17 cellular contexts compared by ENCODE assay signal in the genomic region with DNA sequence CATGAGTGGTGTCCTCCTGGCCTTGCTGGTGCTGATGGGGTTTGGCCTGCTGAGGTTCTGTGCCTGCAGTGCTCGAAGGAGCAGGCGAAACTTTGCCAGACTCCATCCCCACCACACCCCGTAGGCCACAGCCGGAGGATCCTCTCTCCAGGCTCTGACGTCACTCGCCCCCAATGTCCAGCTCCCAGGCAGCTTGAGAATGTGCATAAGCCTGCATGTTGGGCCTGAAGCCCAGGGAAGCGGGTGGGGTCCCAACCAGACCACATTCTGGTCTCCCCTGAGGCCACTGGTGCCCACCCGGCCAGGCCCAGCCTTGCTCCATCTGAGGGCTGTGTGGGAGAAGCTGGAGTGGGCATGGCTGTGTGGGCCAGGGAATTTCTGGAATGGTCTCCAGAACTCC.
DNase-seq lines count a peak whose midpoint lies in the region; ATAC-seq and TF ChIP-seq lines count a peak whose summit lies in the region.
"Had no signal": no experiment of that assay in that cellular context is flagged by ENCODE, and none has a peak within 500 bp of the region (broad histone marks: within the 10 kb centered on the region; RNA-seq: fewer than 3 reads in every experiment).

No MANE protein-coding gene starts in this region.

- H4K20me1 ChIP-seq in mammary epithelial cell (ENCODE audit: insufficient read depth, low read length) = no peaks in the 10 kb centered on the region

- H3K79me2 ChIP-seq in mammary epithelial cell (ENCODE audit: insufficient read depth, low read length) = no peaks in the 10 kb centered on the region

- no peak overlapping the region for H3K4me3 ChIP-seq in mammary epithelial cell (replicated peaks in 1 of 3; ENCODE audit: insufficient read depth in 1 of 3, low read depth in 2 of 3, low read length in 3 of 3)
- no peak overlapping the region for H3K4me3 ChIP-seq in rectal smooth muscle tissue (ENCODE audit: low read length)
- H3K4me3 ChIP-seq: thyroid gland had no signal

- H3K27me3 ChIP-seq in mammary epithelial cell (ENCODE audit: insufficient read depth, low read length) (no peaks in the 10 kb centered on the region), rectal smooth muscle tissue (ENCODE audit: control insufficient read depth, insufficient read depth, low read length) (no peaks in the 10 kb centered on the region)
- H3K27me3 ChIP-seq: thyroid gland had no signal

- CTCF ChIA-PET in mammary epithelial cell (lab: Charles Lee; ENCODE audit: low non-redundant PET) = interaction anchor here (0.9 kb wide), 1 partner anchor 206 kb away, joined by 4 read pairs; no protein-coding TSS in a partner anchor

- H3K27ac ChIP-seq in mammary epithelial cell (ENCODE audit: insufficient read depth, low read depth, low read length) = peak overlapping the region; percentile 99
- peak overlapping the region; percentile 41 for H3K27ac ChIP-seq in rectal smooth muscle tissue (ENCODE audit: low read depth, low read length)
- H3K27ac ChIP-seq: thyroid gland had no signal

- no peaks in the 10 kb centered on the region for H3K9me3 ChIP-seq in mammary epithelial cell (replicated peaks; ENCODE audit: insufficient read depth, low read length)
- H3K9me3 ChIP-seq: thyroid gland had no signal

- H3K4me1 ChIP-seq in mammary epithelial cell (ENCODE audit: insufficient read depth, low read length) (peaks cover 33% of the 10 kb centered on the region), rectal smooth muscle tissue (ENCODE audit: control insufficient read depth, insufficient read depth, low read length) (peaks cover 13% of the 10 kb centered on the region)

- TF ChIP-seq CTCF in mammary epithelial cell (conservative IDR thresholded peaks at IDR 0.05 in 1 of 2, IDR thresholded peaks at IDR 0.05 in 1 of 2; ENCODE audit: extremely low read depth in 1 of 2, insufficient read depth in 1 of 2, low read depth in 1 of 2, low read length in 2 of 2) = no peak

- no peak overlapping the region for H2AFZ ChIP-seq in mammary epithelial cell (ENCODE audit: low read depth, low read length)

- H3K9ac ChIP-seq in mammary epithelial cell (ENCODE audit: insufficient read depth, low read length) (peak overlapping the region; percentile 55), rectal smooth muscle tissue (ENCODE audit: low read length) (no peak overlapping the region)

- ATAC-seq in left cardiac atrium (peak in 1 of 2 donors; percentile 54), HG02571 (IDR thresholded peaks at IDR 0.05; ENCODE audit: unreplicated experiment) (no peak), GM21737 (IDR thresholded peaks at IDR 0.05; ENCODE audit: unreplicated experiment) (no peak)
- ATAC-seq: activated CD4-positive, CD25-positive, alpha-beta regulatory T cell treated with anti-CD3 and anti-CD28 coated beads, Interleukin-2, amount 50 U/mL, for 24 hours had no signal

- 58% methylated on average over 7 of the region's 8 CpGs for WGBS in mammary epithelial cell (ENCODE audit: low coverage, missing lambda C conversion rate)

- intact Hi-C loops in mammary epithelial cell (cut with micrococcal nuclease) (loop anchor here (2.0 kb wide), 4 partner anchors 15 to 295 kb away; no protein-coding TSS in a partner anchor), left cardiac atrium (cut with DNase I) (no loop called here)

- dilution Hi-C loops in mammary epithelial cell (cut with HindIII; ENCODE audit: low sequenced_read_pairs) = no loop called here

- peak overlapping the region; percentile 34 for H3K4me2 ChIP-seq in mammary epithelial cell (ENCODE audit: insufficient read depth, low read depth, low read length)

- peak; percentile 75 for DNase-seq in GM03348 (ENCODE audit: low spot score)
- DNase-seq in mammary epithelial cell = peak; percentile 55
- DNase-seq in left cardiac atrium = peak; percentile 72
- no peak for DNase-seq in NCI-H187 (lab: John Stamatoyannopoulos, UW)
- no peak for DNase-seq in cerebellar nuclear complex (lab: John Stamatoyannopoulos, UW)
- DNase-seq: activated naive CD8-positive, alpha-beta T cell treated with anti-CD3 and anti-CD28 coated beads, Interleukin-2, amount 10 ng/mL, durations not matched to agents 7 days and 5 days; DMS79 treated with DMSO at 0.1 percent for 48 hours; foreskin melanocyte; immature natural killer cell; NCI-H1417; NCI-H345; stimulated activated CD4-positive, alpha-beta T cell treated with anti-CD3 and anti-CD28 coated beads, Interleukin-1b, Interleukin-23, amount 100 ng/mL, for 48 hours; thyroid gland had no signal

- in situ Hi-C loops in mammary epithelial cell (cut with MboI; ENCODE audit: low sequenced_read_pairs in 2 of 2) = no loop called here

- H3K36me3 ChIP-seq in mammary epithelial cell (ENCODE audit: insufficient read depth, low read length) = no peaks in the 10 kb centered on the region
- no peaks in the 10 kb centered on the region for H3K36me3 ChIP-seq in rectal smooth muscle tissue (ENCODE audit: control insufficient read depth, insufficient read depth, low read length)
- H3K36me3 ChIP-seq: thyroid gland had no signal

- no TSS peak for BruUV-seq in mammary epithelial cell (replicated peaks; lab: Mats Ljungman, UMichigan)

Comparison
In these comparisons a context has a peak if more than half of its experiments do, and no peak if none do; other contexts are left out.
1. DNase-seq: peak in GM03348 (single experiment), mammary epithelial cell (single experiment) and left cardiac atrium (single experiment); none in NCI-H187 (0 of 2) and cerebellar nuclear complex (0 of 2).